In the genomic region with DNA sequence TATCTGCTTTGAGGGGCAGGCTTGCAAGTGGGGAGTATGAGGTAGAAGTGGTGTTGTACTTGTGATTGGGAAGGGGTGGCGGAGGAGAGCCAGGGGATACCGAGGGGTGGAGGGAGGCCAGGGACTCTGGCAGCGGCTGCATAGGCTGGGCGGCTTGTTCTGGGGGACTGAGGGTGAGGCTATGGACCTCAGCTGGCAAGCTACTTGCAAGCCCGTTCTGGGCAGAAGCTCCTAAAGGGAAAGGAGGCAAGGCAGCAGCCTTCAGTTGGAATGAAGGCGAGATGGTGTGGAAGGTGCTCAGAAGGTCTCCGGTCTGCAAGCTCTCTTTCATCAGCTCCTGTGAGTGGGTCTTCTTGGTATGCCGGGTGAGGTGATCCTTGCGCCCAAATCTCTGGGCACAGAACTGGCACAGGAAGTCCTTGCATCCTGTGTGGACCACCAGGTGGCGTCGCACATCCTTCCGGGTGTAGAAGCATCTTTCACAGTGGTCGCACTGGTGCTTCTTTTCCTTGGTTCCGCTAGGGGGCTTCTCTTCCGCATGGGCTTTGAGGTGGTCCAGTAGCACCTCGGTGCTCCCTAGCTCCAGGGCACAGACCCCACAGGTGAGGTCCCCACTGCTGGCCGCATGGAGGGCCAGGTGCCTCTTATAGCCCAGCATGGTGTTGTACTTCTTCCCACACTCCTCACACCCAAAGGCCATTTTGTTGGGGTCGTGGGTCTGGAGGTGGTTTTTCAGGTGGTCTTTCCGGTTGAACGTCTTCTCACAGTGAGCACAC, we compare ENCODE assay signal across 8 cellular contexts.
A peak's percentile ranks its signal among the peaks of the same experiment; 100 is the strongest.
DNase-seq lines count a peak whose midpoint lies in the region; ATAC-seq and TF ChIP-seq lines count a peak whose summit lies in the region.

No MANE protein-coding gene starts in this region.

- CTCF ChIA-PET in OCI-LY7 (lab: Charles Lee; ENCODE audit: unreplicated experiment), result interaction anchor here (0.6 kb wide), 1 partner anchor 18 kb away, joined by 3 read pairs; no protein-coding TSS in a partner anchor

- H3K79me2 ChIP-seq in OCI-LY7 (ENCODE audit: insufficient read depth, low read depth, low read length), result no peaks in the 10 kb centered on the region
- H3K79me2 ChIP-seq in smooth muscle cell (ENCODE audit: low read depth), result no peaks in the 10 kb centered on the region

- H3K4me3 ChIP-seq in OCI-LY7 (ENCODE audit: low read depth, low read length, poor library complexity, severe bottlenecking) (no peak overlapping the region), smooth muscle cell (no peak overlapping the region)

- H3K27me3 ChIP-seq in smooth muscle cell (ENCODE audit: low read depth), result no peaks in the 10 kb centered on the region

- peaks cover 5% of the 10 kb centered on the region for H3F3A ChIP-seq in smooth muscle cell (ENCODE audit: low read depth)

- H3K9me3 ChIP-seq in OCI-LY7 (ENCODE audit: low read length) (no peaks in the 10 kb centered on the region), smooth muscle cell (replicated peaks; ENCODE audit: low read depth) (no peaks in the 10 kb centered on the region)

- POLR2A ChIA-PET in OCI-LY7 (lab: Charles Lee), result interaction anchor here (0.6 kb wide), 1 partner anchor 840 kb away, joined by 3 read pairs; no protein-coding TSS in a partner anchor

- BruUV-seq in OCI-LY7 (replicated peaks; lab: Mats Ljungman, UMichigan), result no TSS peak

- H3K27ac ChIP-seq in OCI-LY7 (ENCODE audit: low read depth, low read length, poor library complexity, severe bottlenecking) (no peak overlapping the region), smooth muscle cell (ENCODE audit: low read depth) (no peak overlapping the region)

- H3K4me2 ChIP-seq in OCI-LY7 (ENCODE audit: low read length) (no peak overlapping the region), smooth muscle cell (no peak overlapping the region)

- 55% methylated on average over 20 of the region's 20 CpGs for WGBS in smooth muscle cell (ENCODE audit: low lambda C conversion rate)

- ATAC-seq in HG03159 (IDR thresholded peaks at IDR 0.05; ENCODE audit: unreplicated experiment), result peak; percentile 54
- no peak for ATAC-seq in HG03439 (IDR thresholded peaks at IDR 0.05; ENCODE audit: unreplicated experiment)

- H3K9ac ChIP-seq in smooth muscle cell (ENCODE audit: low read depth), result no peak overlapping the region

- H4K20me1 ChIP-seq in OCI-LY7 (ENCODE audit: insufficient read depth, low read length), result no peaks in the 10 kb centered on the region
- no peaks in the 10 kb centered on the region for H4K20me1 ChIP-seq in smooth muscle cell (ENCODE audit: low read depth)

- H2AFZ ChIP-seq in OCI-LY7 (ENCODE audit: low read length) (no peak overlapping the region; the same call in 1 of the 2 replicates), smooth muscle cell (ENCODE audit: low read depth) (no peak overlapping the region)

- DNase-seq in NCI-H2081 (lab: John Stamatoyannopoulos, UW) (peak; percentile 19 to 23), NCI-H2081 treated with DMSO at 0.1 percent for 48 hours (lab: John Stamatoyannopoulos, UW) (no peak), OCI-LY7 (ENCODE audit: low spot score) (peak; percentile 57), activated T-helper 1 cell treated with Interleukin-2 at 50 U/mL for 16 hours (ENCODE audit: low read depth) (peak; percentile 18), glomerular visceral epithelial cell (ENCODE audit: extremely low spot score) (peak; percentile 51), smooth muscle cell (lab: John Stamatoyannopoulos, UW; ENCODE audit: unreplicated experiment) (no peak)

- intact Hi-C loops in OCI-LY7 (cut with micrococcal nuclease; ENCODE audit: unreplicated experiment), result loop anchor here (2.0 kb wide), 1 partner anchor 367 kb away; no protein-coding TSS in a partner anchor

- H3K4me1 ChIP-seq in OCI-LY7 (ENCODE audit: insufficient read depth, low read length, poor library complexity, severe bottlenecking) (no peaks in the 10 kb centered on the region), smooth muscle cell (ENCODE audit: low read depth) (peaks cover 17% of the 10 kb centered on the region)

- TF ChIP-seq CTCF in OCI-LY7 (conservative IDR thresholded peaks at IDR 0.05; ENCODE audit: low read length) (peak; percentile 74), smooth muscle cell (IDR thresholded peaks at IDR 0.05; ENCODE audit: borderline replicate concordance, insufficient read depth, poor library complexity, severe bottlenecking) (peak; percentile 51)

- H3K36me3 ChIP-seq in OCI-LY7 (ENCODE audit: insufficient read depth, low read length) (no peaks in the 10 kb centered on the region), smooth muscle cell (ENCODE audit: low read depth) (no peaks in the 10 kb centered on the region)

- no peaks in the 10 kb centered on the region for H3K9me2 ChIP-seq in OCI-LY7 (ENCODE audit: insufficient read depth, low read length)

Comparison
In these comparisons a context has a peak if more than half of its experiments do, and no peak if none do; other contexts are left out.
1. DNase-seq: peak in NCI-H2081 (2 of 2), OCI-LY7 (single experiment), activated T-helper 1 cell treated with Interleukin-2 at 50 U/mL for 16 hours (single experiment) and glomerular visceral epithelial cell (single experiment); none in NCI-H2081 treated with DMSO at 0.1 percent for 48 hours (single experiment) and smooth muscle cell (single experiment).